ENCODE assay signal across 1 cellular context in genomic region chr21:32626633-32627196, GRCh38.
TF ChIP-seq lines count a peak whose summit lies in the region.

No MANE protein-coding gene starts in this region.

TF ChIP-seq in IMR-90, 13 proteins besides CTCF, POLR2A, EP300 and RAD21 (continued from another document):
- TF ChIP-seq CEBPB (IDR thresholded peaks at IDR 0.05; ENCODE audit: low read depth, low read length) (no peak), NFE2L2 (IDR thresholded peaks at IDR 0.05; ENCODE audit: low read depth, low read length) (no peak), BHLHE40 (IDR thresholded peaks at IDR 0.05; ENCODE audit: low read depth, low read length) (no peak), FOS (IDR thresholded peaks at IDR 0.05; ENCODE audit: low read depth, low read length) (no peak), MAFK (IDR thresholded peaks at IDR 0.05; ENCODE audit: low read depth, low read length) (no peak), RFX5 (IDR thresholded peaks at IDR 0.05; ENCODE audit: low read depth, low read length) (no peak), CHD1 (IDR thresholded peaks at IDR 0.05; ENCODE audit: low read depth, low read length) (no peak), MAZ (IDR thresholded peaks at IDR 0.05; ENCODE audit: borderline replicate concordance, low read depth, low read length) (no peak), RCOR1 (IDR thresholded peaks at IDR 0.05; ENCODE audit: insufficient replicate concordance, low read length) (no peak)
